In genomic region chr2:19171409-19171808, GRCh38 we compare ENCODE assay signal across 29 cellular contexts.
"Had no signal": no experiment of that assay in that cellular context is flagged by ENCODE, and none has a peak within 500 bp of the region (broad histone marks: within the 10 kb centered on the region; RNA-seq: fewer than 3 reads in every experiment).

No MANE protein-coding gene starts in this region.

- ATAC-seq: left colon; left lung; lower lobe of right lung; natural killer cell; psoas muscle; sciatic nerve; stimulated activated naive B cell treated with anti-CD40 and anti-IgM and Interleukin-4, amounts not matched to agents 10 μg/mL and 1 μg/mL and 100 μg/mL, for 72 hours; stimulated activated naive CD8-positive, alpha-beta T cell treated with anti-CD3 and anti-CD28 coated beads, Interleukin-15, Interleukin-2, amounts not matched to agents 100 U/mL and 50 U/mL, for 24 hours had no signal

- DNase-seq: hippocampal formation; kidney; left colon; left lung; lower lobe of right lung; mesendoderm; naive B cell; natural killer cell; nephron progenitor cell; occipital lobe; psoas muscle; stimulated activated CD4-positive, alpha-beta T cell treated with anti-CD3 and anti-CD28 coated beads, Interleukin-12 subunit alpha, Interleukin-12 subunit beta, amount 100 ng/mL, for 4 hours; stimulated activated CD4-positive, alpha-beta T cell treated with anti-CD3 and anti-CD28 coated beads, Interleukin-15, amount 100 ng/mL, for 24 hours; stimulated activated CD4-positive, alpha-beta T cell treated with anti-CD3 and anti-CD28 coated beads, Interleukin-2, amount 100 ng/mL, for 24 hours; stimulated activated CD4-positive, alpha-beta T cell treated with anti-CD3 and anti-CD28 coated beads, Interleukin-4, amount 100 ng/mL, for 1 hour; stimulated activated naive B cell treated with anti-CD40 and anti-IgM and Interleukin-4, amounts not matched to agents 10 μg/mL and 1 μg/mL and 100 μg/mL, for 72 hours; stimulated activated naive CD8-positive, alpha-beta T cell treated with anti-CD3 and anti-CD28 coated beads, Interleukin-15, Interleukin-2, amounts not matched to agents 100 U/mL and 50 U/mL, for 24 hours; stomach; testis; thyroid gland; transverse colon; upper lobe of left lung had no signal

- H3K4me1 ChIP-seq: left lung, lower lobe of right lung, neural progenitor cell, parathyroid adenoma, psoas muscle, right atrium auricular region, testis, thyroid gland, transverse colon, upper lobe of left lung had no signal

- H3K9me3 ChIP-seq: lower lobe of right lung, neutrophil, psoas muscle, stomach, testis, thyroid gland, transverse colon, upper lobe of left lung had no signal

- FAIRE-seq: kidney, urothelium cell line had no signal

- H3K27me3 ChIP-seq: left lung, neural progenitor cell, neutrophil, right atrium auricular region, stomach, testis, thyroid gland, transverse colon, upper lobe of left lung had no signal

- H3K27ac ChIP-seq: left lung, lower lobe of right lung, neural progenitor cell, neutrophil, parathyroid adenoma, psoas muscle, right atrium auricular region, skin epidermis, stomach, testis, thyroid gland, transverse colon, upper lobe of left lung had no signal

- H3K36me3 ChIP-seq: left lung, lower lobe of right lung, neural progenitor cell, neutrophil, right atrium auricular region, stomach, thyroid gland, transverse colon, upper lobe of left lung had no signal

- H3K4me3 ChIP-seq: left lung, lower lobe of right lung, neural progenitor cell, psoas muscle, right atrium auricular region, skin epidermis, stomach, testis, thyroid gland, transverse colon, upper lobe of left lung had no signal
